Comparison of ENCODE assay signal across 12 cellular contexts in genomic region chr12:120211904-120212283, GRCh38.
"Had no signal": no experiment of that assay in that cellular context is flagged by ENCODE, and none has a peak within 500 bp of the region (broad histone marks: within the 10 kb centered on the region; RNA-seq: fewer than 3 reads in every experiment).

No MANE protein-coding gene starts in this region.

- ATAC-seq: right cardiac atrium had no signal

- H3K9me3 Mint-ChIP-seq: activated T-helper 2 cell treated with anti-CD3 and anti-CD28 coated beads, Interferon-gamma antibody, Interleukin-2, Interleukin-4, amounts not matched to agents 10 μg/mL and 5 μg/mL and 100 μg/mL, durations not matched to agents 14 hours and 24 hours and 36 hours; type B pancreatic cell had no signal

- H3K27ac Mint-ChIP-seq: activated T-helper 2 cell treated with anti-CD3 and anti-CD28 coated beads, Interferon-gamma antibody, Interleukin-2, Interleukin-4, amounts not matched to agents 10 μg/mL and 5 μg/mL and 100 μg/mL, durations not matched to agents 14 hours and 24 hours and 36 hours; type B pancreatic cell had no signal

- H3K4me2 ChIP-seq: smooth muscle cell had no signal

- H3K36me3 Mint-ChIP-seq: activated naive CD8-positive, alpha-beta T cell; type B pancreatic cell had no signal

- H3K27ac ChIP-seq: brain microvascular endothelial cell, dorsolateral prefrontal cortex, neutrophil had no signal

- H3K4me3 ChIP-seq: dorsolateral prefrontal cortex, smooth muscle cell had no signal

- H3K27me3 ChIP-seq: brain microvascular endothelial cell, dorsolateral prefrontal cortex, neutrophil had no signal

- H3K4me3 Mint-ChIP-seq: activated naive CD8-positive, alpha-beta T cell; type B pancreatic cell had no signal

- H3K27me3 Mint-ChIP-seq: activated naive CD8-positive, alpha-beta T cell; type B pancreatic cell had no signal

- DNase-seq: activated CD4-positive, CD25-positive, alpha-beta regulatory T cell treated with anti-CD3 and anti-CD28 coated beads, Interleukin-2, amount 50 U/mL, for 72 hours; amygdala; brain microvascular endothelial cell; dorsolateral prefrontal cortex; mesendoderm; SW 1271 had no signal
